ENCODE assay signal across 16 cellular contexts in genomic region chr12:81369175-81369574, GRCh38.
DNase-seq lines count a peak whose midpoint lies in the region.
"Had no signal": no experiment of that assay in that cellular context is flagged by ENCODE, and none has a peak within 500 bp of the region (broad histone marks: within the 10 kb centered on the region; RNA-seq: fewer than 3 reads in every experiment).

No MANE protein-coding gene starts in this region.

- DNase-seq in globus pallidus (ENCODE audit: low spot score): peak; percentile 79
- DNase-seq in pons (ENCODE audit: low spot score): peak; percentile 68
- DNase-seq in superior temporal gyrus (ENCODE audit: extremely low spot score): peak; percentile 77
- no peak for DNase-seq in GDM1 (lab: John Stamatoyannopoulos, UW)
- DNase-seq in cerebellum (ENCODE audit: low spot score): no peak
- DNase-seq in cortex of kidney (lab: John Stamatoyannopoulos, UW): no peak
- DNase-seq: ACHN; Caco-2; CD4-positive, alpha-beta T cell; DMS153; DND-41; EL; HCEC 1CT; IMR-90 had no signal

- peak overlapping the region; percentile 52 for H3K27ac ChIP-seq in angular gyrus (ENCODE audit: low read depth, low read length)
- H3K27ac ChIP-seq: C4-2B had no signal

Comparison
In these comparisons a context has a peak if more than half of its experiments do, and no peak if none do; other contexts are left out.
1. DNase-seq: peak in globus pallidus (single experiment), pons (single experiment) and superior temporal gyrus (single experiment); none in GDM1 (single experiment), cerebellum (single experiment) and cortex of kidney (single experiment).